In genomic region chr10:15860692-15861201, GRCh38 we compare ENCODE assay signal across 7 cellular contexts. TPM values are rescaled to one million over a fixed set of nuclear protein-coding genes. Genes with fewer than 3 reads are reported as not detected.
DNase-seq lines count a peak whose midpoint lies in the region; ATAC-seq, FAIRE-seq and TF ChIP-seq lines count a peak whose summit lies in the region.

No MANE protein-coding gene starts in this region.

- H3K9me3 Mint-ChIP-seq in HFFc6 = no peaks in the 10 kb centered on the region
- no peaks in the 10 kb centered on the region for H3K9me3 Mint-ChIP-seq in activated T-helper 17 cell treated with anti-CD3 and anti-CD28 coated beads, Interleukin-2, amount 50 U/mL, for 72 hours
- H3K9me3 Mint-ChIP-seq in stimulated activated naive CD8-positive, alpha-beta T cell treated with anti-CD3 and anti-CD28 coated beads, Interleukin-15, amount 100 ng/mL, for 72 hours = no peaks in the 10 kb centered on the region

- no peaks in the 10 kb centered on the region for H3K36me3 ChIP-seq in iPS-18a (ENCODE audit: control insufficient read depth, low read depth, low read length)

- peaks cover 1% of the 10 kb centered on the region for H3K27me3 Mint-ChIP-seq in HFFc6 (ENCODE audit: insufficient read depth)
- peaks cover 17% of the 10 kb centered on the region for H3K27me3 Mint-ChIP-seq in activated T-helper 17 cell treated with anti-CD3 and anti-CD28 coated beads, Interleukin-2, amount 50 U/mL, for 72 hours
- H3K27me3 Mint-ChIP-seq in stimulated activated naive CD8-positive, alpha-beta T cell treated with anti-CD3 and anti-CD28 coated beads, Interleukin-15, amount 100 ng/mL, for 72 hours = peaks cover 18% of the 10 kb centered on the region

- H3K4me3 Mint-ChIP-seq in HFFc6 = peak overlapping the region; percentile 100
- peak overlapping the region; percentile 96 for H3K4me3 Mint-ChIP-seq in activated T-helper 17 cell treated with anti-CD3 and anti-CD28 coated beads, Interleukin-2, amount 50 U/mL, for 72 hours
- peak overlapping the region; percentile 91 to 97 for H3K4me3 Mint-ChIP-seq in stimulated activated naive CD8-positive, alpha-beta T cell treated with anti-CD3 and anti-CD28 coated beads, Interleukin-15, amount 100 ng/mL, for 72 hours

- H3K9me3 ChIP-seq in iPS-18a (ENCODE audit: control insufficient read depth, low read depth, low read length) = peaks cover 7% of the 10 kb centered on the region

- no peaks in the 10 kb centered on the region; the same call in none of the 2 replicates for H3K36me3 Mint-ChIP-seq in HFFc6 (ENCODE audit: low read depth)
- H3K36me3 Mint-ChIP-seq in activated T-helper 17 cell treated with anti-CD3 and anti-CD28 coated beads, Interleukin-2, amount 50 U/mL, for 72 hours (ENCODE audit: low read depth) = peaks cover 25% of the 10 kb centered on the region

- intact Hi-C loops in posterior vena cava (cut with DNase I) = no loop called here

- no peak overlapping the region for H3K9ac ChIP-seq in iPS-18a (ENCODE audit: low read length)

- DNase-seq in HFFc6 = no peak
- DNase-seq in stimulated activated naive CD8-positive, alpha-beta T cell treated with anti-CD3 and anti-CD28 coated beads, Interleukin-15, amount 100 ng/mL, for 72 hours = no peak
- no peak for DNase-seq in NCI-H345 (lab: John Stamatoyannopoulos, UW)
- DNase-seq in posterior vena cava (ENCODE audit: low spot score) = no peak
- no peak for DNase-seq in RCC 7860 (ENCODE audit: low spot score)

- ATAC-seq in activated T-helper 17 cell treated with anti-CD3 and anti-CD28 coated beads, Interleukin-2, amount 50 U/mL, for 72 hours (replicated peaks) = no peak
- ATAC-seq in stimulated activated naive CD8-positive, alpha-beta T cell treated with anti-CD3 and anti-CD28 coated beads, Interleukin-15, amount 100 ng/mL, for 72 hours = no peak

- H3K27ac Mint-ChIP-seq in HFFc6 = peak overlapping the region; percentile 87
- peak overlapping the region; percentile 93 for H3K27ac Mint-ChIP-seq in activated T-helper 17 cell treated with anti-CD3 and anti-CD28 coated beads, Interleukin-2, amount 50 U/mL, for 72 hours
- H3K27ac Mint-ChIP-seq in stimulated activated naive CD8-positive, alpha-beta T cell treated with anti-CD3 and anti-CD28 coated beads, Interleukin-15, amount 100 ng/mL, for 72 hours = peak overlapping the region; percentile 95 to 96

- H3K4me1 ChIP-seq in iPS-18a (ENCODE audit: control insufficient read depth, low read depth, low read length) = peaks cover 5% of the 10 kb centered on the region

- no peak for TF ChIP-seq CTCF in HFFc6 (IDR thresholded peaks at IDR 0.05)

- H3K4me3 ChIP-seq in iPS-18a (ENCODE audit: low read length) = peak overlapping the region; percentile 90

- no peak for FAIRE-seq in RCC 7860 (lab: Jason Lieb, UNC)

- peaks cover 61% of the 10 kb centered on the region for H3K27me3 ChIP-seq in iPS-18a (ENCODE audit: control insufficient read depth, insufficient read depth, low read length)

- peaks cover 31% of the 10 kb centered on the region for H3K4me1 Mint-ChIP-seq in HFFc6 (ENCODE audit: low read depth)
- H3K4me1 Mint-ChIP-seq in activated T-helper 17 cell treated with anti-CD3 and anti-CD28 coated beads, Interleukin-2, amount 50 U/mL, for 72 hours = peaks cover 18% of the 10 kb centered on the region
- peaks cover 24% of the 10 kb centered on the region for H3K4me1 Mint-ChIP-seq in stimulated activated naive CD8-positive, alpha-beta T cell treated with anti-CD3 and anti-CD28 coated beads, Interleukin-15, amount 100 ng/mL, for 72 hours

- no peak overlapping the region for H3K27ac ChIP-seq in iPS-18a (ENCODE audit: low read length)

RNA-seq across cellular contexts. Expression of gene MINDY3, which starts 0.4 kb away (rescaled TPM):
- total RNA-seq in HFFc6 (2021; fragmentation: NEBNext Ultra II Directional; extraction: Animal tissue kit (Norgen Biotek cat#: 25700)) = 10 to 100 TPM; 25.2 to 31.4 (median 28.4) TPM
- total RNA-seq in activated T-helper 17 cell treated with anti-CD3 and anti-CD28 coated beads, Interleukin-2, amount 50 U/mL, for 72 hours = 10 to 100 TPM; 22.0 to 23.2 TPM
- 10 to 100 TPM; 32.4 to 47.8 TPM for total RNA-seq in posterior vena cava
